14 cellular contexts compared by ENCODE assay signal in the genomic region with DNA sequence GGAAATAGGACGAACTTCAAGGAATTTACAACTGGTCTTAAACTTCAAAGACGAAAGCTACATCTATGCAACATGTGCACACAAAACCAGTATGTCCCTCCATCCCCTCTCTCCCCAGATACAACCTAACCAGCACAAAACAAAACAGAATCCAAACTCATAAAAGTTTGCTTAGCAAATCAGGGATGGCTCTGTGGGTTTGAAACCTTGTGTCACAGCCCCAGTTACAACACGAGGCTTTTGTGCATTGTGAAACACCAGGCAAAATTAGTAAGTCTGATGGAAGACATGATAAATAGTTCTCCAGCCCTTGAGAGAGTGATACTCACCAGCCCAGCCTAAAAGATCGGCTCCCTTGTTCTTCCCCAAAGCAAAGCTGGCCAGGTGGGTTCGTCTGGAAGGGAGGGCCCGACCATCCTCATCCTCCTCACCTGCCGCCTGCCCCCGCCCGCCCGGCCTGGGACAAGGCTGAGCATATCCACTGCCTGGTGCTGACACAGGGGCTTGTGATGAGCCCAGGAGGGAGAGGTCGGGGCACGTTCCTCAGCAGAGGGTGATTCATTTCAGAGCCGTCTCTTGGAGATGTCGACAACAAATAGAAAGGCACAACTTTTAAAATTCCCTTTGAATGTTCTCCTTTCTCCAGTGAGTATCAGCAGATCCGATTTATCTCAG.
DNase-seq lines count a peak whose midpoint lies in the region; ATAC-seq, FAIRE-seq and TF ChIP-seq lines count a peak whose summit lies in the region.
"Had no signal": no experiment of that assay in that cellular context is flagged by ENCODE, and none has a peak within 500 bp of the region (broad histone marks: within the 10 kb centered on the region; RNA-seq: fewer than 3 reads in every experiment).

No MANE protein-coding gene starts in this region.

- H3K27me3 ChIP-seq in A673 (replicated peaks; ENCODE audit: insufficient read depth, low read depth, low read length, poor library complexity) (peaks cover 48% of the 10 kb centered on the region), keratinocyte (ENCODE audit: control insufficient read depth, extremely low read depth, insufficient read depth, low read length) (no peaks in the 10 kb centered on the region)

- peak overlapping the region; percentile 63 for H3K9ac ChIP-seq in keratinocyte (ENCODE audit: control insufficient read depth, extremely low read depth, insufficient read depth, low read length)
- H3K9ac ChIP-seq: KMS-11 had no signal

- H3K9me3 ChIP-seq in A673 (ENCODE audit: low read depth, low read length, poor library complexity, severe bottlenecking) = no peaks in the 10 kb centered on the region
- no peaks in the 10 kb centered on the region for H3K9me3 ChIP-seq in keratinocyte (ENCODE audit: control insufficient read depth, low read depth, low read length)
- H3K9me3 ChIP-seq: SJCRH30 had no signal

- peaks cover under 1% of the 10 kb centered on the region for H3K36me3 Mint-ChIP-seq in MCF 10A (ENCODE audit: insufficient read depth, unreplicated experiment)
- no peaks in the 10 kb centered on the region for H3K36me3 Mint-ChIP-seq in activated T-helper 1 cell treated with anti-CD3 and anti-CD28 coated beads, Interleukin-12 subunit alpha, Interleukin-12 subunit beta, Interleukin-2, Interleukin-4 antibody, amounts not matched to agents 30 ng/mL and 10 ng/mL and 1 ng/mL, durations not matched to agents 14 hours and 24 hours and 36 hours (ENCODE audit: low read depth)

- intact Hi-C loops in A673 (cut with micrococcal nuclease; ENCODE audit: unreplicated experiment) = no loop called here
- intact Hi-C loops in MCF 10A (cut with micrococcal nuclease) = no loop called here
- intact Hi-C loops in activated T-helper 1 cell treated with anti-CD3 and anti-CD28 coated beads, Interleukin-12 subunit alpha, Interleukin-12 subunit beta, Interleukin-2, Interleukin-4 antibody, amounts not matched to agents 30 ng/mL and 10 ng/mL and 1 ng/mL, durations not matched to agents 14 hours and 24 hours and 36 hours (cut with micrococcal nuclease) = no loop called here

- DNase-seq in A673 (ENCODE audit: low spot score) = peak; percentile 11
- peak; percentile 51 for DNase-seq in M059J (ENCODE audit: low read depth)
- peak; percentile 64 for DNase-seq in MCF 10A (ENCODE audit: unreplicated experiment)
- DNase-seq in keratinocyte (ENCODE audit: low read depth, low spot score) = no peak
- DNase-seq in activated T-helper 1 cell treated with anti-CD3 and anti-CD28 coated beads, Interleukin-12 subunit alpha, Interleukin-12 subunit beta, Interleukin-2, Interleukin-4 antibody, amounts not matched to agents 30 ng/mL and 10 ng/mL and 1 ng/mL, durations not matched to agents 14 hours and 24 hours and 36 hours (ENCODE audit: low spot score) = no peak
- DNase-seq in germinal center (ENCODE audit: low spot score) = no peak
- no peak for DNase-seq in T-helper 9 cell
- DNase-seq: activated CD4-positive, CD25-positive, alpha-beta regulatory T cell treated with anti-CD3 and anti-CD28 coated beads, Interleukin-2, amount 50 U/mL, for 72 hours; hypothalamus; SJCRH30 had no signal

- H3K4me1 Mint-ChIP-seq in MCF 10A (ENCODE audit: insufficient read depth, unreplicated experiment) = peaks cover 8% of the 10 kb centered on the region
- no peaks in the 10 kb centered on the region for H3K4me1 Mint-ChIP-seq in activated T-helper 1 cell treated with anti-CD3 and anti-CD28 coated beads, Interleukin-12 subunit alpha, Interleukin-12 subunit beta, Interleukin-2, Interleukin-4 antibody, amounts not matched to agents 30 ng/mL and 10 ng/mL and 1 ng/mL, durations not matched to agents 14 hours and 24 hours and 36 hours (ENCODE audit: low read depth)

- no peak for ATAC-seq in GM18909 (IDR thresholded peaks at IDR 0.05; ENCODE audit: poor library complexity, unreplicated experiment)

- H3K36me3 ChIP-seq in A673 (ENCODE audit: insufficient read depth, low read length, poor library complexity, severe bottlenecking) (no peaks in the 10 kb centered on the region), keratinocyte (ENCODE audit: control insufficient read depth in 2 of 2, extremely low read depth in 1 of 2, insufficient read depth in 2 of 2, low read length in 2 of 2) (no peaks in the 10 kb centered on the region)
- H3K36me3 ChIP-seq: SJCRH30 had no signal

- dilution Hi-C loops in keratinocyte (cut with MboI; ENCODE audit: extremely low pct_ligation_motif_present, low sequenced_read_pairs) = no loop called here

- H3K9me1 ChIP-seq in keratinocyte (ENCODE audit: control insufficient read depth, extremely low read depth, insufficient read depth, low read length) = no peaks in the 10 kb centered on the region

- H2AFZ ChIP-seq in keratinocyte (ENCODE audit: control insufficient read depth, low read length) = peak overlapping the region; percentile 80

- no peaks in the 10 kb centered on the region for H4K20me1 ChIP-seq in keratinocyte (ENCODE audit: control insufficient read depth, extremely low read depth, insufficient read depth, low read length)

- FAIRE-seq in keratinocyte (lab: Jason Lieb, UNC) = peak; percentile 97
- FAIRE-seq: A204.1, colon had no signal

- peaks cover 10% of the 10 kb centered on the region for H3K27me3 Mint-ChIP-seq in MCF 10A (ENCODE audit: insufficient read depth, unreplicated experiment)
- peaks cover 5% of the 10 kb centered on the region for H3K27me3 Mint-ChIP-seq in activated T-helper 1 cell treated with anti-CD3 and anti-CD28 coated beads, Interleukin-12 subunit alpha, Interleukin-12 subunit beta, Interleukin-2, Interleukin-4 antibody, amounts not matched to agents 30 ng/mL and 10 ng/mL and 1 ng/mL, durations not matched to agents 14 hours and 24 hours and 36 hours (ENCODE audit: insufficient read depth)

- TF ChIP-seq CTCF in A673 (conservative IDR thresholded peaks at IDR 0.05; ENCODE audit: low read depth, low read length) (no peak), MCF 10A (IDR thresholded peaks at IDR 0.05; ENCODE audit: unreplicated experiment) (no peak), keratinocyte (optimal IDR thresholded peaks at IDR 0.05 in 1 of 3, IDR thresholded peaks at IDR 0.05 in 1 of 3, conservative IDR thresholded peaks at IDR 0.05 in 1 of 3; ENCODE audit: extremely low read depth in 1 of 3, insufficient read depth in 2 of 3, low read length in 3 of 3) (no peak)

- BruUV-seq in A673 (replicated peaks; lab: Mats Ljungman, UMichigan) = no TSS peak
- TSS peak; percentile 60 for BruUV-seq in MCF 10A (replicated peaks; lab: Mats Ljungman, UMichigan)

- no peaks in the 10 kb centered on the region for H3K9me3 Mint-ChIP-seq in MCF 10A (ENCODE audit: unreplicated experiment)
- no peaks in the 10 kb centered on the region for H3K9me3 Mint-ChIP-seq in activated T-helper 1 cell treated with anti-CD3 and anti-CD28 coated beads, Interleukin-12 subunit alpha, Interleukin-12 subunit beta, Interleukin-2, Interleukin-4 antibody, amounts not matched to agents 30 ng/mL and 10 ng/mL and 1 ng/mL, durations not matched to agents 14 hours and 24 hours and 36 hours

- peak overlapping the region; percentile 80 for H3K4me2 ChIP-seq in keratinocyte (ENCODE audit: control insufficient read depth, extremely low read depth, insufficient read depth, low read depth, low read length)
- H3K4me2 ChIP-seq: KMS-11 had no signal

- H3K4me3 Mint-ChIP-seq in MCF 10A (ENCODE audit: unreplicated experiment) = peak overlapping the region; percentile 56
- H3K4me3 Mint-ChIP-seq in activated T-helper 1 cell treated with anti-CD3 and anti-CD28 coated beads, Interleukin-12 subunit alpha, Interleukin-12 subunit beta, Interleukin-2, Interleukin-4 antibody, amounts not matched to agents 30 ng/mL and 10 ng/mL and 1 ng/mL, durations not matched to agents 14 hours and 24 hours and 36 hours = no peak overlapping the region

- POLR2A ChIA-PET in A673 (lab: Charles Lee; ENCODE audit: low non-redundant PET) = no interaction called here
- POLR2A ChIA-PET in MCF 10A (lab: Yijun Ruan, JAX) = interaction anchor here (0.7 to 2.6 kb wide), 6 partner anchors 10 to 197 kb away, joined by 3 to 12 read pairs (median 4); no protein-coding TSS in a partner anchor

- H3K4me3 ChIP-seq in A673 (ENCODE audit: low read depth, low read length, poor library complexity, severe bottlenecking) (no peak overlapping the region), keratinocyte (ENCODE audit: control insufficient read depth in 2 of 3, extremely low read depth in 1 of 3, insufficient read depth in 2 of 3, low read depth in 1 of 3, low read length in 3 of 3) (peak overlapping the region; percentile 10 to 45 (median 35))
- H3K4me3 ChIP-seq: SJCRH30 had no signal

- peak overlapping the region; percentile 86 for H3K27ac Mint-ChIP-seq in MCF 10A (ENCODE audit: low read depth, unreplicated experiment)
- no peak overlapping the region for H3K27ac Mint-ChIP-seq in activated T-helper 1 cell treated with anti-CD3 and anti-CD28 coated beads, Interleukin-12 subunit alpha, Interleukin-12 subunit beta, Interleukin-2, Interleukin-4 antibody, amounts not matched to agents 30 ng/mL and 10 ng/mL and 1 ng/mL, durations not matched to agents 14 hours and 24 hours and 36 hours

- CTCF ChIA-PET in A673 (lab: Charles Lee) = no interaction called here
- CTCF ChIA-PET in MCF 10A (lab: Yijun Ruan, JAX) = interaction anchor here (0.5 to 1.7 kb wide), 5 partner anchors 16 to 252 kb away, joined by 3 to 6 read pairs (median 3); no protein-coding TSS in a partner anchor

- H3K4me1 ChIP-seq in A673 (ENCODE audit: insufficient read depth, low read length, poor library complexity, severe bottlenecking) (no peaks in the 10 kb centered on the region), keratinocyte (ENCODE audit: control insufficient read depth, extremely low read depth, insufficient read depth, low read length) (peaks cover 23% of the 10 kb centered on the region)
- H3K4me1 ChIP-seq: SJCRH30 had no signal

- H3K27ac ChIP-seq in A673 (ENCODE audit: low read depth, low read length, poor library complexity, severe bottlenecking) = no peak overlapping the region
- H3K27ac ChIP-seq in keratinocyte (ENCODE audit: control insufficient read depth, insufficient read depth, low read length) = peak overlapping the region; percentile 83
- H3K27ac ChIP-seq: KMS-11, SJCRH30 had no signal

- no peaks in the 10 kb centered on the region for H3K79me2 ChIP-seq in keratinocyte (ENCODE audit: control insufficient read depth, insufficient read depth, low read length)

Comparison
In these comparisons a context has a peak if more than half of its experiments do, and no peak if none do; other contexts are left out.
1. DNase-seq: peak in A673 (single experiment), M059J (single experiment) and MCF 10A (single experiment); none in keratinocyte (single experiment), activated T-helper 1 cell treated with anti-CD3 and anti-CD28 coated beads, Interleukin-12 subunit alpha, Interleukin-12 subunit beta, Interleukin-2, Interleukin-4 antibody, amounts not matched to agents 30 ng/mL and 10 ng/mL and 1 ng/mL, durations not matched to agents 14 hours and 24 hours and 36 hours (single experiment), germinal center (single experiment) and T-helper 9 cell (single experiment).